2 cellular contexts compared by ENCODE assay signal in the genomic region with DNA sequence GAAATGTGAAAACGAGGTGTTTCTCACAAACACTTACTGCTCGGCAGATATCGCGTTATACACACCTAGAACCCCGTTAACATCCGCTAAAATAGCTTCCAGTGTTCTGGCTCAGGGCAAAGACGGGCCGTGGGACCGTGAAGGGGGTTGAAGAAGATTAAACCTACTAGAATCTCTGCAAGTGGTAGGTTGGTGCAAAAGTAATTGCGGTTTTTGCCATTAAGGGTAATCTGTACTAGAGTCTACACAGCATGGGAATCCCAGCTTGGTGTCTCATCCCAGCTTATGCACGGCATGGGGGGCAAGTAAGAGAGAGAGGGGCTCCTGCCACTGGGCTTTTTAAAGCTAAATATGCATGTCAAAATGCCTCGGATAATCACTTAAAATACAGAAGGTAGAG.
TF ChIP-seq lines count a peak whose summit lies in the region.

No MANE protein-coding gene starts in this region.

TF ChIP-seq in WTC11, 78 proteins besides CTCF, POLR2A, EP300 and RAD21 (continued from another document):
- TF ChIP-seq, protein P1, sequence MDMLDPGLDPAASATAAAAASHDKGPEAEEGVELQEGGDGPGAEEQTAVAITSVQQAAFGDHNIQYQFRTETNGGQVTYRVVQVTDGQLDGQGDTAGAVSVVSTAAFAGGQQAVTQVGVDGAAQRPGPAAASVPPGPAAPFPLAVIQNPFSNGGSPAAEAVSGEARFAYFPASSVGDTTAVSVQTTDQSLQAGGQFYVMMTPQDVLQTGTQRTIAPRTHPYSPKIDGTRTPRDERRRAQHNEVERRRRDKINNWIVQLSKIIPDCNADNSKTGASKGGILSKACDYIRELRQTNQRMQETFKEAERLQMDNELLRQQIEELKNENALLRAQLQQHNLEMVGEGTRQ (CRISPR knock-in tag; IDR thresholded peaks at IDR 0.05): no peak
- TF ChIP-seq, protein P2, sequence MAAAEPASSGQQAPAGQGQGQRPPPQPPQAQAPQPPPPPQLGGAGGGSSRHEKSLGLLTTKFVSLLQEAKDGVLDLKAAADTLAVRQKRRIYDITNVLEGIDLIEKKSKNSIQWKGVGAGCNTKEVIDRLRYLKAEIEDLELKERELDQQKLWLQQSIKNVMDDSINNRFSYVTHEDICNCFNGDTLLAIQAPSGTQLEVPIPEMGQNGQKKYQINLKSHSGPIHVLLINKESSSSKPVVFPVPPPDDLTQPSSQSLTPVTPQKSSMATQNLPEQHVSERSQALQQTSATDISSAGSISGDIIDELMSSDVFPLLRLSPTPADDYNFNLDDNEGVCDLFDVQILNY (CRISPR knock-in tag; IDR thresholded peaks at IDR 0.05): no peak
- TF ChIP-seq ZNF232 (CRISPR knock-in tag; IDR thresholded peaks at IDR 0.05) (no peak), KAT7 (CRISPR knock-in tag; IDR thresholded peaks at IDR 0.05; ENCODE audit: borderline replicate concordance) (no peak), HMGA2 (CRISPR knock-in tag; IDR thresholded peaks at IDR 0.05) (no peak), ESRRA (CRISPR knock-in tag; IDR thresholded peaks at IDR 0.05; ENCODE audit: borderline replicate concordance) (no peak), ZBTB21 (CRISPR knock-in tag; IDR thresholded peaks at IDR 0.05; ENCODE audit: borderline replicate concordance) (no peak), ATF1 (CRISPR knock-in tag; IDR thresholded peaks at IDR 0.05) (no peak), NFE2L1 (CRISPR knock-in tag; IDR thresholded peaks at IDR 0.05) (no peak), TEAD4 (CRISPR knock-in tag; IDR thresholded peaks at IDR 0.05) (no peak), JAZF1 (CRISPR knock-in tag; IDR thresholded peaks at IDR 0.05) (no peak), FOXK1 (CRISPR knock-in tag; IDR thresholded peaks at IDR 0.05) (no peak), ETV6 (CRISPR knock-in tag; IDR thresholded peaks at IDR 0.05) (no peak), EMX1 (CRISPR knock-in tag; IDR thresholded peaks at IDR 0.05) (no peak)
- TF ChIP-seq, protein P3, sequence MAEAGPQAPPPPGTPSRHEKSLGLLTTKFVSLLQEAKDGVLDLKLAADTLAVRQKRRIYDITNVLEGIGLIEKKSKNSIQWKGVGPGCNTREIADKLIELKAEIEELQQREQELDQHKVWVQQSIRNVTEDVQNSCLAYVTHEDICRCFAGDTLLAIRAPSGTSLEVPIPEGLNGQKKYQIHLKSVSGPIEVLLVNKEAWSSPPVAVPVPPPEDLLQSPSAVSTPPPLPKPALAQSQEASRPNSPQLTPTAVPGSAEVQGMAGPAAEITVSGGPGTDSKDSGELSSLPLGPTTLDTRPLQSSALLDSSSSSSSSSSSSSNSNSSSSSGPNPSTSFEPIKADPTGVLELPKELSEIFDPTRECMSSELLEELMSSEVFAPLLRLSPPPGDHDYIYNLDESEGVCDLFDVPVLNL (CRISPR knock-in tag; IDR thresholded peaks at IDR 0.05; ENCODE audit: borderline replicate concordance, low read depth): no peak
- TF ChIP-seq, protein P4, sequence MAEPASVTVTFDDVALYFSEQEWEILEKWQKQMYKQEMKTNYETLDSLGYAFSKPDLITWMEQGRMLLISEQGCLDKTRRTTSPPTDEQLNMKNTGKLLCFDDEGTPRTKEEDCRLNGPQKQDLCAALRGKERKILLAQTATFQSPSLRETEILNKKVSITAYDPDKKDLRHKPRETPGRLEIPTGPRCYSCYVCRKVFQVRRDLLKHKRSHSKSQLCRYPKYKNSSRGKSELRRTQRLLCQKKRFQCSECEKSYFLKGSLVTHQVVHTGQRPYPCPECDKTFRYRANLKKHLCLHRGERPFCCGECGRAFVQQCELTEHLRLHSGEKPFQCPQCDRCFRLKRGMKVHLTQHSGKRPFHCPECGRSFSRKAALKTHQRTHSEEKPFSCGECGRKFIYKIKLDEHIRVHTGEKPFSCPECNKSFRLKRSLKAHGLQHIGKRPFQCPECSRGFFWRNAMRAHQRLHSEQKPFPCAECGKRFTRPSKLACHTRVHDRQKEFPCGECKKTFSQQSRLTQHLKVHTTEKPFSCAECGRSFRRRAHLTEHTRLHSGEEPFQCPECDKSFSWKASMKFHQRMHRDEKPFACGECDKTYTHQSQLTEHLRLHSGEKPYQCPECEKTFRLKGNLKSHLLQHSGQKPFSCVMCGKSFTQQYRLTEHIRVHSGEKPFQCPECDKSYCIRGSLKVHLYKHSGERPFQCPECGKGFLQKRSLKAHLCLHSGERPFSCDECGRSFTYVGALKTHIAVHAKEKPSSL (CRISPR knock-in tag; conservative IDR thresholded peaks at IDR 0.05): no peak
- TF ChIP-seq, protein P5, sequence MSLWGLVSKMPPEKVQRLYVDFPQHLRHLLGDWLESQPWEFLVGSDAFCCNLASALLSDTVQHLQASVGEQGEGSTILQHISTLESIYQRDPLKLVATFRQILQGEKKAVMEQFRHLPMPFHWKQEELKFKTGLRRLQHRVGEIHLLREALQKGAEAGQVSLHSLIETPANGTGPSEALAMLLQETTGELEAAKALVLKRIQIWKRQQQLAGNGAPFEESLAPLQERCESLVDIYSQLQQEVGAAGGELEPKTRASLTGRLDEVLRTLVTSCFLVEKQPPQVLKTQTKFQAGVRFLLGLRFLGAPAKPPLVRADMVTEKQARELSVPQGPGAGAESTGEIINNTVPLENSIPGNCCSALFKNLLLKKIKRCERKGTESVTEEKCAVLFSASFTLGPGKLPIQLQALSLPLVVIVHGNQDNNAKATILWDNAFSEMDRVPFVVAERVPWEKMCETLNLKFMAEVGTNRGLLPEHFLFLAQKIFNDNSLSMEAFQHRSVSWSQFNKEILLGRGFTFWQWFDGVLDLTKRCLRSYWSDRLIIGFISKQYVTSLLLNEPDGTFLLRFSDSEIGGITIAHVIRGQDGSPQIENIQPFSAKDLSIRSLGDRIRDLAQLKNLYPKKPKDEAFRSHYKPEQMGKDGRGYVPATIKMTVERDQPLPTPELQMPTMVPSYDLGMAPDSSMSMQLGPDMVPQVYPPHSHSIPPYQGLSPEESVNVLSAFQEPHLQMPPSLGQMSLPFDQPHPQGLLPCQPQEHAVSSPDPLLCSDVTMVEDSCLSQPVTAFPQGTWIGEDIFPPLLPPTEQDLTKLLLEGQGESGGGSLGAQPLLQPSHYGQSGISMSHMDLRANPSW (CRISPR knock-in tag; conservative IDR thresholded peaks at IDR 0.05; ENCODE audit: low read depth): no peak
- TF ChIP-seq, protein P6, sequence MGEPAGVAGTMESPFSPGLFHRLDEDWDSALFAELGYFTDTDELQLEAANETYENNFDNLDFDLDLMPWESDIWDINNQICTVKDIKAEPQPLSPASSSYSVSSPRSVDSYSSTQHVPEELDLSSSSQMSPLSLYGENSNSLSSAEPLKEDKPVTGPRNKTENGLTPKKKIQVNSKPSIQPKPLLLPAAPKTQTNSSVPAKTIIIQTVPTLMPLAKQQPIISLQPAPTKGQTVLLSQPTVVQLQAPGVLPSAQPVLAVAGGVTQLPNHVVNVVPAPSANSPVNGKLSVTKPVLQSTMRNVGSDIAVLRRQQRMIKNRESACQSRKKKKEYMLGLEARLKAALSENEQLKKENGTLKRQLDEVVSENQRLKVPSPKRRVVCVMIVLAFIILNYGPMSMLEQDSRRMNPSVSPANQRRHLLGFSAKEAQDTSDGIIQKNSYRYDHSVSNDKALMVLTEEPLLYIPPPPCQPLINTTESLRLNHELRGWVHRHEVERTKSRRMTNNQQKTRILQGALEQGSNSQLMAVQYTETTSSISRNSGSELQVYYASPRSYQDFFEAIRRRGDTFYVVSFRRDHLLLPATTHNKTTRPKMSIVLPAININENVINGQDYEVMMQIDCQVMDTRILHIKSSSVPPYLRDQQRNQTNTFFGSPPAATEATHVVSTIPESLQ (CRISPR knock-in tag; IDR thresholded peaks at IDR 0.05): no peak
TF ChIP-seq in WTC11: peak in this region for 0.

TF ChIP-seq in H1, 55 proteins besides CTCF, POLR2A, EP300 and RAD21 (continued from another document):
- TF ChIP-seq SRF (IDR thresholded peaks at IDR 0.05; ENCODE audit: low read depth, low read length) (no peak), RXRA (IDR thresholded peaks at IDR 0.05; ENCODE audit: insufficient read depth, low read depth, low read length) (no peak), BACH1 (IDR thresholded peaks at IDR 0.05; ENCODE audit: low read length) (no peak)
- TF ChIP-seq, protein P7, sequence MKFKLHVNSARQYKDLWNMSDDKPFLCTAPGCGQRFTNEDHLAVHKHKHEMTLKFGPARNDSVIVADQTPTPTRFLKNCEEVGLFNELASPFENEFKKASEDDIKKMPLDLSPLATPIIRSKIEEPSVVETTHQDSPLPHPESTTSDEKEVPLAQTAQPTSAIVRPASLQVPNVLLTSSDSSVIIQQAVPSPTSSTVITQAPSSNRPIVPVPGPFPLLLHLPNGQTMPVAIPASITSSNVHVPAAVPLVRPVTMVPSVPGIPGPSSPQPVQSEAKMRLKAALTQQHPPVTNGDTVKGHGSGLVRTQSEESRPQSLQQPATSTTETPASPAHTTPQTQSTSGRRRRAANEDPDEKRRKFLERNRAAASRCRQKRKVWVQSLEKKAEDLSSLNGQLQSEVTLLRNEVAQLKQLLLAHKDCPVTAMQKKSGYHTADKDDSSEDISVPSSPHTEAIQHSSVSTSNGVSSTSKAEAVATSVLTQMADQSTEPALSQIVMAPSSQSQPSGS (IDR thresholded peaks at IDR 0.05; ENCODE audit: low read length): no peak
